In genomic region chr17:17214646-17215436, GRCh38 we compare ENCODE assay signal across 21 cellular contexts.
"Had no signal": no experiment of that assay in that cellular context is flagged by ENCODE, and none has a peak within 500 bp of the region (broad histone marks: within the 10 kb centered on the region; RNA-seq: fewer than 3 reads in every experiment).

No MANE protein-coding gene starts in this region.

- H3K4me3 ChIP-seq: esophagus muscularis mucosa, gastroesophageal sphincter, heart left ventricle, lower lobe of right lung, prostate gland, transverse colon, upper lobe of right lung, uterus had no signal

- ATAC-seq: foreskin keratinocyte; gastroesophageal sphincter; left colon; left ventricle myocardium superior; natural killer cell; right cardiac atrium; stimulated activated naive B cell treated with anti-CD40 and anti-IgM and Interleukin-4, amounts not matched to agents 10 μg/mL and 1 μg/mL and 100 μg/mL, for 72 hours had no signal

- H3K9me3 ChIP-seq: esophagus muscularis mucosa, gastroesophageal sphincter, heart left ventricle, lower lobe of right lung, prostate gland, transverse colon, upper lobe of right lung, uterus had no signal

- H3K4me1 ChIP-seq: foreskin keratinocyte, gastroesophageal sphincter, lower lobe of right lung, prostate gland, transverse colon, upper lobe of right lung, uterus had no signal

- H3K27me3 ChIP-seq: esophagus muscularis mucosa, foreskin keratinocyte, gastroesophageal sphincter, heart left ventricle, transverse colon, upper lobe of right lung, uterus had no signal

- H3K27ac ChIP-seq: foreskin keratinocyte, heart left ventricle, lower lobe of right lung, prostate gland, transverse colon, upper lobe of right lung, uterus had no signal

- DNase-seq: effector memory CD4-positive, alpha-beta T cell; foreskin keratinocyte; hippocampal formation; islet precursor cell; kidney glomerular epithelial cell; left colon; left ventricle myocardium superior; lower lobe of right lung; natural killer cell; small intestine; stimulated activated CD4-positive, alpha-beta T cell treated with anti-CD3 and anti-CD28 coated beads, Interleukin-15, amount 100 ng/mL, for 24 hours; stimulated activated CD4-positive, alpha-beta T cell treated with anti-CD3 and anti-CD28 coated beads, Interleukin-2, amount 100 ng/mL, for 48 hours; stimulated activated naive B cell treated with anti-CD40 and anti-IgM and Interleukin-4, amounts not matched to agents 10 μg/mL and 1 μg/mL and 100 μg/mL, for 72 hours; transverse colon; upper lobe of right lung; uterus had no signal

- H3K36me3 ChIP-seq: uterus had no signal
